Comparison of ENCODE assay signal across 8 cellular contexts in the genomic region with DNA sequence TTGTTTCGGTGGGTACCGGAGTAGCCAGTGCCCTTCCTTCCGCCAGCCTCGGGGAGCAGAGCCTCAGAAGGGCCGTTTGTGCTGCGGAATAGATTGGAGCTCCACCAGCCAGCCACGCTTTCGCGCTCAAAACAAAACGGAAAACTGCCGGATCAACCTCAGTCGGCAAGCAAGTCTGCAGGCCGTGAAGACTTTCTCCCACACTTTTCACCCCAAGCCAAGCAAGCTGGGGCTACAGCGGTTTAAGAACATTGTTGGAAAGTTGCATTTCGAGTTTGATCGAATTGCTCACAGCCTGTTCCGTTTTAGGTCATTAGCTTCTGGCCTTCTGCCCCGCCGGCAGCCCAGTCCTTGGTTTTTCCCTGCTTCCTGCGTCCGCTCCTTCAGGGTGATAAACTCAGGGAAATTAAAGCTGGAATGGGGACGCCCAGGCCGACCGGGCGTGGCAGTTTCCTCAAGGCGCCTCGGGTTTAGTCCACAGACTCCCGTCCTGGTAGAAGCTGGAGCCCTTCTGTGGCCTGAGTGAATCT. TPM values are rescaled to one million over a fixed set of nuclear protein-coding genes. Genes with fewer than 3 reads are reported as not detected.
DNase-seq lines count a peak whose midpoint lies in the region; ATAC-seq and TF ChIP-seq lines count a peak whose summit lies in the region.

No MANE protein-coding gene starts in this region.

- H3K36me3 ChIP-seq in PC-9 (ENCODE audit: low read depth), result no peaks in the 10 kb centered on the region

- no peak for TF ChIP-seq CTCF in PC-9 (conservative IDR thresholded peaks at IDR 0.05)

- H3K27ac ChIP-seq in PC-9, result peak overlapping the region; percentile 38; the same call in 1 of the 2 replicates

- peak; percentile 61 for DNase-seq in Right ventricle myocardium inferior (ENCODE audit: missing footprints)
- no peak for DNase-seq in cardiac septum (ENCODE audit: low spot score)
- peak; percentile 45 to 47 for DNase-seq in PC-9
- no peak for DNase-seq in effector memory CD8-positive, alpha-beta T cell
- DNase-seq in mucosa of gallbladder (ENCODE audit: low spot score), result peak; percentile 35
- no peak for DNase-seq in NCI-H187 treated with DMSO at 0.1 percent for 48 hours (lab: John Stamatoyannopoulos, UW)
- no peak for DNase-seq in sciatic nerve (ENCODE audit: low spot score)

- H3K4me3 Mint-ChIP-seq in effector memory CD8-positive, alpha-beta T cell, result peak overlapping the region; percentile 90 to 94

- H3K79me2 ChIP-seq in PC-9 (ENCODE audit: low read depth), result no peaks in the 10 kb centered on the region

- intact Hi-C loops in Right ventricle myocardium inferior (cut with DNase I) (no loop called here), cardiac septum (cut with DNase I) (no loop called here), PC-9 (cut with micrococcal nuclease; ENCODE audit: unreplicated experiment) (no loop called here), sciatic nerve (cut with DNase I) (no loop called here)

- peak overlapping the region; percentile 97 for H2AFZ ChIP-seq in PC-9

- no peak overlapping the region for H3K27ac Mint-ChIP-seq in effector memory CD8-positive, alpha-beta T cell

- H3F3A ChIP-seq in PC-9 (ENCODE audit: insufficient read depth, low read depth), result peaks cover 19% of the 10 kb centered on the region

- ATAC-seq in Right ventricle myocardium inferior, result no peak
- ATAC-seq in effector memory CD8-positive, alpha-beta T cell (replicated peaks), result no peak
- ATAC-seq in sciatic nerve, result no peak
- ATAC-seq in HG03442 (IDR thresholded peaks at IDR 0.05; ENCODE audit: unreplicated experiment), result no peak

- peak overlapping the region; percentile 97 for H3K4me2 ChIP-seq in PC-9

- H3K27me3 Mint-ChIP-seq in effector memory CD8-positive, alpha-beta T cell, result peaks cover 65 to 74% of the 10 kb centered on the region in 2 donors

- peaks cover 28% of the 10 kb centered on the region for H3K4me1 ChIP-seq in PC-9 (replicated peaks; ENCODE audit: insufficient read depth)

- no peaks in the 10 kb centered on the region for H4K20me1 ChIP-seq in PC-9 (ENCODE audit: insufficient read depth)

- H3K27me3 ChIP-seq in PC-9 (ENCODE audit: insufficient read depth, low read depth), result no peaks in the 10 kb centered on the region

- POLR2A ChIA-PET in PC-9 (lab: Charles Lee; ENCODE audit: unreplicated experiment), result interaction anchor here (0.6 to 0.7 kb wide), 4 partner anchors 15 to 167 kb away, joined by 4 to 10 read pairs (median 7); no protein-coding TSS in a partner anchor

- peak overlapping the region; percentile 89 for H3K4me3 ChIP-seq in PC-9

- H3K9me3 Mint-ChIP-seq in effector memory CD8-positive, alpha-beta T cell, result no peaks in the 10 kb centered on the region

- TSS peak; percentile 34 for BruUV-seq in PC-9 (replicated peaks; lab: Mats Ljungman, UMichigan)

- H3K9me2 ChIP-seq in PC-9 (ENCODE audit: insufficient read depth), result no peaks in the 10 kb centered on the region

- peaks cover 24 to 26% of the 10 kb centered on the region in 2 donors for H3K4me1 Mint-ChIP-seq in effector memory CD8-positive, alpha-beta T cell (ENCODE audit: low read depth in 2 of 2)

- H3K9me3 ChIP-seq in PC-9 (ENCODE audit: insufficient read depth, low read depth), result no peaks in the 10 kb centered on the region

- CTCF ChIA-PET in PC-9 (lab: Charles Lee), result interaction anchor here (0.5 to 1.3 kb wide), 2 partner anchors 16 to 73 kb away, joined by 3 to 5 read pairs; a partner anchor contains a TSS

- H3K36me3 Mint-ChIP-seq in effector memory CD8-positive, alpha-beta T cell (ENCODE audit: insufficient read depth), result no peaks in the 10 kb centered on the region

RNA-seq across cellular contexts. Expression of a gene that starts 0.8 kb away (rescaled TPM):
- total RNA-seq in Right ventricle myocardium inferior (not detected), cardiac septum (0.22 TPM), PC-9 (2021) (4.7 and 7.1 TPM in 2 replicates), mucosa of gallbladder (14.4 TPM), sciatic nerve (0.22 TPM)

RNA-seq across cellular contexts. Expression of a gene that starts 7.1 kb away (rescaled TPM):
- total RNA-seq in Right ventricle myocardium inferior (not detected), cardiac septum (not detected), PC-9 (2021) (1.1 and 1.8 TPM in 2 replicates), mucosa of gallbladder (0.92 TPM), sciatic nerve (not detected)

Comparison
In these comparisons a context has a peak if more than half of its experiments do, and no peak if none do; other contexts are left out.
1. DNase-seq: peak in Right ventricle myocardium inferior (single experiment), PC-9 (2 of 2) and mucosa of gallbladder (single experiment); none in cardiac septum (single experiment), effector memory CD8-positive, alpha-beta T cell (0 of 3), NCI-H187 treated with DMSO at 0.1 percent for 48 hours (single experiment) and sciatic nerve (single experiment).